ENCODE assay signal across 28 cellular contexts in the genomic region with DNA sequence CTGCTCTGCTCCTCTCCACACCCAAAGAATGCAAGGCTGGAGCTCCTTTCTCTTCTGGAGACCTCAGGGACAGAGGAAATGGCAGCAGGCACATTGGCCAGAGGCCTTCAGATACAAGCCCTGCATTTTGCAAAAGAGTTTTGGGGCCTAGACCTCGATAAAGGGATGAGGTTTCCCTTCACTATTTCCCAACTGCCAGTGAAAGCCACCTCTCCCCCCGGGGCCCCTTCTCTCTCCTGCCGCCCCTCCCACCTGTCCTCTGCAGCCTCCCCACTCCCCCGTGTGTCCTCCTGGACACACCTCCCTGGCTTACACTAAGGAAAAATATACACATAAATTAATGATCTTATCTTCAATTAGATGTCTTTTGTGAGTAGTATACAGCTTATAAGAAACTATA. TPM values are rescaled to one million over a fixed set of nuclear protein-coding genes. Genes with fewer than 3 reads are reported as not detected.
DNase-seq lines count a peak whose midpoint lies in the region; ATAC-seq and TF ChIP-seq lines count a peak whose summit lies in the region.
"Had no signal": no experiment of that assay in that cellular context is flagged by ENCODE, and none has a peak within 500 bp of the region (broad histone marks: within the 10 kb centered on the region; RNA-seq: fewer than 3 reads in every experiment).

No MANE protein-coding gene starts in this region.

- H3K27ac Mint-ChIP-seq in activated CD8-positive, alpha-beta memory T cell treated with anti-CD3 and anti-CD28 coated beads, Interleukin-2, amount 10 ng/mL, durations not matched to agents 7 days and 5 days = peak overlapping the region; percentile 49
- no peak overlapping the region for H3K27ac Mint-ChIP-seq in neural progenitor cell
- H3K27ac Mint-ChIP-seq in effector memory CD8-positive, alpha-beta T cell = no peak overlapping the region
- H3K27ac Mint-ChIP-seq: activated CD8-positive, alpha-beta T cell treated with anti-CD3 and anti-CD28 coated beads for 36 hours; activated naive CD8-positive, alpha-beta T cell; memory B cell; stimulated activated naive CD8-positive, alpha-beta T cell treated with anti-CD3 and anti-CD28 coated beads, Interleukin-15, Interleukin-2, amounts not matched to agents 100 ng/mL and 50 ng/mL, for 24 hours; T-helper 1 cell treated with Interleukin-12 subunit alpha and Interleukin-12 subunit beta and Interleukin-4 antibody, amounts not matched to agents 30 μg/mL and 1 μg/mL, for 36 hours had no signal

- H3K4me3 ChIP-seq in Loucy (ENCODE audit: low read length, poor library complexity, severe bottlenecking) = no peak overlapping the region
- no peak overlapping the region for H3K4me3 ChIP-seq in neural progenitor cell
- H3K4me3 ChIP-seq: coronary artery, GM23248, left lung had no signal

- peak overlapping the region; percentile 83; the same call in 1 of the 2 replicates for H2AFZ ChIP-seq in Loucy (ENCODE audit: low read length)
- H2AFZ ChIP-seq in neural progenitor cell (replicated peaks) = peak overlapping the region; percentile 18
- H2AFZ ChIP-seq: GM23248 had no signal

- no peaks in the 10 kb centered on the region for H3K79me2 ChIP-seq in Loucy (ENCODE audit: insufficient read depth, low read length)
- H3K79me2 ChIP-seq in neural progenitor cell (ENCODE audit: low read depth) = no peaks in the 10 kb centered on the region

- H3K9me2 ChIP-seq in Loucy (replicated peaks; ENCODE audit: low read depth, low read length) = no peaks in the 10 kb centered on the region

- ATAC-seq in activated CD8-positive, alpha-beta memory T cell treated with anti-CD3 and anti-CD28 coated beads, Interleukin-2, amount 10 ng/mL, durations not matched to agents 7 days and 5 days = no peak
- ATAC-seq in effector memory CD8-positive, alpha-beta T cell (replicated peaks) = no peak
- ATAC-seq in HG02884 (IDR thresholded peaks at IDR 0.05; ENCODE audit: unreplicated experiment) = no peak
- ATAC-seq: activated CD8-positive, alpha-beta T cell treated with anti-CD3 and anti-CD28 coated beads for 36 hours; left lung; right cardiac atrium had no signal

- H3K9ac ChIP-seq in Loucy (ENCODE audit: low read depth, low read length, poor library complexity, severe bottlenecking) = no peak overlapping the region
- H3K9ac ChIP-seq in neural progenitor cell = no peak overlapping the region
- H3K9ac ChIP-seq: GM23248 had no signal

- H3K36me3 ChIP-seq in Loucy (ENCODE audit: insufficient read depth, low read length) (no peaks in the 10 kb centered on the region), neural progenitor cell (no peaks in the 10 kb centered on the region)
- H3K36me3 ChIP-seq: left lung had no signal

- H3K27me3 ChIP-seq in Loucy (ENCODE audit: insufficient read depth, low read length, poor library complexity, severe bottlenecking) (no peaks in the 10 kb centered on the region), neural progenitor cell (no peaks in the 10 kb centered on the region)
- H3K27me3 ChIP-seq: left lung had no signal

- peaks cover 5% of the 10 kb centered on the region for H3K36me3 Mint-ChIP-seq in activated CD8-positive, alpha-beta memory T cell treated with anti-CD3 and anti-CD28 coated beads, Interleukin-2, amount 10 ng/mL, durations not matched to agents 7 days and 5 days
- no peaks in the 10 kb centered on the region for H3K36me3 Mint-ChIP-seq in neural progenitor cell
- H3K36me3 Mint-ChIP-seq in effector memory CD8-positive, alpha-beta T cell (ENCODE audit: insufficient read depth) = peaks cover 5% of the 10 kb centered on the region
- H3K36me3 Mint-ChIP-seq: activated naive CD8-positive, alpha-beta T cell; memory B cell had no signal

- H3K4me1 ChIP-seq in Loucy (ENCODE audit: insufficient read depth, low read length, poor library complexity, severe bottlenecking) = peaks cover 31% of the 10 kb centered on the region
- no peaks in the 10 kb centered on the region for H3K4me1 ChIP-seq in neural progenitor cell

- H3K27ac ChIP-seq in neural progenitor cell = no peak overlapping the region
- H3K27ac ChIP-seq: coronary artery, GM23248 had no signal

- no peaks in the 10 kb centered on the region for H3K9me3 Mint-ChIP-seq in activated CD8-positive, alpha-beta memory T cell treated with anti-CD3 and anti-CD28 coated beads, Interleukin-2, amount 10 ng/mL, durations not matched to agents 7 days and 5 days (ENCODE audit: low read depth)
- no peaks in the 10 kb centered on the region for H3K9me3 Mint-ChIP-seq in neural progenitor cell
- H3K9me3 Mint-ChIP-seq in effector memory CD8-positive, alpha-beta T cell = no peaks in the 10 kb centered on the region
- H3K9me3 Mint-ChIP-seq: activated CD8-positive, alpha-beta T cell treated with anti-CD3 and anti-CD28 coated beads for 36 hours; memory B cell; neural crest cell; stimulated activated naive CD8-positive, alpha-beta T cell treated with anti-CD3 and anti-CD28 coated beads, Interleukin-15, Interleukin-2, amounts not matched to agents 100 ng/mL and 50 ng/mL, for 24 hours; T-helper 1 cell treated with Interleukin-12 subunit alpha and Interleukin-12 subunit beta and Interleukin-4 antibody, amounts not matched to agents 30 μg/mL and 1 μg/mL, for 36 hours had no signal

- no peak for DNase-seq in activated CD8-positive, alpha-beta memory T cell treated with anti-CD3 and anti-CD28 coated beads, Interleukin-2, amount 10 ng/mL, durations not matched to agents 7 days and 5 days
- no peak for DNase-seq in activated CD8-positive, alpha-beta memory T cell treated with anti-CD3 and anti-CD28 coated beads for 24 hours
- DNase-seq in SKM-1 treated with dmso at 0.1 percent for 144 hours (lab: John Stamatoyannopoulos, UW; ENCODE audit: unreplicated experiment) (peak; percentile 45), neural progenitor cell (ENCODE audit: low spot score) (no peak), NCI-H2171 (lab: John Stamatoyannopoulos, UW) (no peak)
- no peak for DNase-seq in effector memory CD8-positive, alpha-beta T cell
- DNase-seq: activated CD8-positive, alpha-beta T cell treated with anti-CD3 and anti-CD28 coated beads for 36 hours; activated effector memory CD4-positive, alpha-beta T cell treated with anti-CD3 and anti-CD28 coated beads, Interleukin-2, amount 50 U/mL, for 16 hours; aorta; effector memory CD4-positive, alpha-beta T cell; GM23248; KG1; left lung; MM.1S; NCI-H1436; NCI-H2081 treated with DMSO at 0.1 percent for 48 hours; NCI-H226; posterior cingulate gyrus; right cardiac atrium; stimulated activated CD4-positive, alpha-beta T cell treated with anti-CD3 and anti-CD28 coated beads, Interleukin-1b, Interleukin-23, amount 100 ng/mL, for 48 hours had no signal

- no peak overlapping the region for H3K4me3 Mint-ChIP-seq in activated CD8-positive, alpha-beta memory T cell treated with anti-CD3 and anti-CD28 coated beads, Interleukin-2, amount 10 ng/mL, durations not matched to agents 7 days and 5 days
- no peak overlapping the region for H3K4me3 Mint-ChIP-seq in neural progenitor cell
- H3K4me3 Mint-ChIP-seq in effector memory CD8-positive, alpha-beta T cell = no peak overlapping the region
- H3K4me3 Mint-ChIP-seq: activated CD8-positive, alpha-beta T cell treated with anti-CD3 and anti-CD28 coated beads for 36 hours; activated naive CD8-positive, alpha-beta T cell; memory B cell; neural crest cell; stimulated activated naive CD8-positive, alpha-beta T cell treated with anti-CD3 and anti-CD28 coated beads, Interleukin-15, Interleukin-2, amounts not matched to agents 100 ng/mL and 50 ng/mL, for 24 hours; T-helper 1 cell treated with Interleukin-12 subunit alpha and Interleukin-12 subunit beta and Interleukin-4 antibody, amounts not matched to agents 30 μg/mL and 1 μg/mL, for 36 hours had no signal

- TF ChIP-seq CTCF in Loucy (conservative IDR thresholded peaks at IDR 0.05; ENCODE audit: low read length) = no peak
- TF ChIP-seq CTCF in neural progenitor cell (IDR thresholded peaks at IDR 0.05) = no peak

- CTCF ChIA-PET in activated CD8-positive, alpha-beta memory T cell treated with anti-CD3 and anti-CD28 coated beads, Interleukin-2, amount 10 ng/mL, durations not matched to agents 7 days and 5 days (lab: Charles Lee) = interaction anchor here (0.7 to 1.1 kb wide), 4 partner anchors 9 to 80 kb away, joined by 3 to 5 read pairs (median 3); no protein-coding TSS in a partner anchor

- H3K4me1 Mint-ChIP-seq in activated CD8-positive, alpha-beta memory T cell treated with anti-CD3 and anti-CD28 coated beads, Interleukin-2, amount 10 ng/mL, durations not matched to agents 7 days and 5 days = peaks cover 54% of the 10 kb centered on the region
- no peaks in the 10 kb centered on the region for H3K4me1 Mint-ChIP-seq in neural progenitor cell
- peaks cover 8 to 10% of the 10 kb centered on the region in 2 donors for H3K4me1 Mint-ChIP-seq in effector memory CD8-positive, alpha-beta T cell (ENCODE audit: low read depth in 2 of 2)
- H3K4me1 Mint-ChIP-seq: neural crest cell had no signal

- no peak overlapping the region for H3K4me2 ChIP-seq in Loucy (ENCODE audit: low read depth, low read length, poor library complexity, severe bottlenecking)
- H3K4me2 ChIP-seq in neural progenitor cell = no peak overlapping the region

- H3K27me3 Mint-ChIP-seq in activated CD8-positive, alpha-beta memory T cell treated with anti-CD3 and anti-CD28 coated beads, Interleukin-2, amount 10 ng/mL, durations not matched to agents 7 days and 5 days = no peaks in the 10 kb centered on the region
- H3K27me3 Mint-ChIP-seq in neural progenitor cell (ENCODE audit: insufficient read depth, low read depth) = peaks cover 10% of the 10 kb centered on the region
- H3K27me3 Mint-ChIP-seq in effector memory CD8-positive, alpha-beta T cell = no peaks in the 10 kb centered on the region
- H3K27me3 Mint-ChIP-seq: activated CD8-positive, alpha-beta T cell treated with anti-CD3 and anti-CD28 coated beads for 36 hours; activated naive CD8-positive, alpha-beta T cell; memory B cell; stimulated activated naive CD8-positive, alpha-beta T cell treated with anti-CD3 and anti-CD28 coated beads, Interleukin-15, Interleukin-2, amounts not matched to agents 100 ng/mL and 50 ng/mL, for 24 hours had no signal

- H4K20me1 ChIP-seq in Loucy (ENCODE audit: insufficient read depth, low read length, poor library complexity, severe bottlenecking) (no peaks in the 10 kb centered on the region), neural progenitor cell (ENCODE audit: low read depth) (no peaks in the 10 kb centered on the region)

- H3K9me3 ChIP-seq in Loucy (ENCODE audit: insufficient read depth, low read depth, low read length) (no peaks in the 10 kb centered on the region), neural progenitor cell (ENCODE audit: low read depth) (no peaks in the 10 kb centered on the region)
- H3K9me3 ChIP-seq: left lung had no signal

- peaks cover 5% of the 10 kb centered on the region; the same call in 1 of the 2 replicates for H3F3A ChIP-seq in Loucy (ENCODE audit: low read depth)
- no peaks in the 10 kb centered on the region for H3F3A ChIP-seq in neural progenitor cell (ENCODE audit: low read depth)

RNA-seq across cellular contexts. Expression of a gene that starts 21.3 kb away (rescaled TPM):
- 100 to 1,000 TPM; 323 to 364 TPM for total RNA-seq in activated CD8-positive, alpha-beta memory T cell treated with anti-CD3 and anti-CD28 coated beads, Interleukin-2, amount 10 ng/mL, durations not matched to agents 7 days and 5 days
- total RNA-seq in neural progenitor cell (ENCODE audit: low replicate concordance) = 197 and 245 TPM in 2 replicates
